ENCODE assay signal across 8 cellular contexts in the genomic region with DNA sequence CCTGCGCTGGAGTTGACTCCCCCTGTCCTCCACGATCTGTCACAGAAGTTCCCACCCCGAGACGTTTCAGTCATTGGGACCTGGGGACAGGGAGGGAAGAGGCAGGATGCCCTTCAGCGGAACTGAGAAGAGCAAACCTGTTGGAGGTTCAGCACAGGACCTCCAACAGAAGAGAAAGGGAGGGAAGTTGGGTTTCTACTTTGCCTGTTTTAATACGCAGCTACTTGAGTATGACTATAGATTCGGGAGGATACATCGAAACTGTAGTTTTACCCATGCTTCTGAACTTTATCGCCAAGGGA. TPM values are rescaled to one million over a fixed set of nuclear protein-coding genes. Genes with fewer than 3 reads are reported as not detected.
DNase-seq lines count a peak whose midpoint lies in the region; ATAC-seq and TF ChIP-seq lines count a peak whose summit lies in the region.

No MANE protein-coding gene starts in this region.

- H3K27ac ChIP-seq in iPS-18a (ENCODE audit: low read length) (peak overlapping the region; percentile 2), stomach (peak overlapping the region; percentile 96 to 99 (median 97))

- H3K27ac Mint-ChIP-seq in activated CD4-positive, alpha-beta memory T cell treated with anti-CD3 and anti-CD28 coated beads for 36 hours = peak overlapping the region; percentile 91

- H3K9me3 ChIP-seq in iPS-18a (ENCODE audit: control insufficient read depth, low read depth, low read length) (no peaks in the 10 kb centered on the region), stomach (no peaks in the 10 kb centered on the region)

- no peak for TF ChIP-seq POLR2A in stomach (IDR thresholded peaks at IDR 0.05)

- H3K36me3 Mint-ChIP-seq in activated CD4-positive, alpha-beta memory T cell treated with anti-CD3 and anti-CD28 coated beads for 36 hours = peaks cover 22% of the 10 kb centered on the region

- CTCF ChIA-PET in activated CD4-positive, alpha-beta memory T cell treated with anti-CD3 and anti-CD28 coated beads for 36 hours (lab: Charles Lee) = interaction anchor here (0.9 to 1.7 kb wide), 5 partner anchors 9 to 335 kb away, joined by 3 to 9 read pairs (median 5); no protein-coding TSS in a partner anchor

- H3K9ac ChIP-seq in iPS-18a (ENCODE audit: low read length) = peak overlapping the region; percentile 97

- peaks cover 21% of the 10 kb centered on the region for H3K4me1 Mint-ChIP-seq in activated CD4-positive, alpha-beta memory T cell treated with anti-CD3 and anti-CD28 coated beads for 36 hours (ENCODE audit: low read depth)

- peaks cover 9% of the 10 kb centered on the region for H3K36me3 ChIP-seq in iPS-18a (ENCODE audit: control insufficient read depth, low read depth, low read length)
- no peaks in the 10 kb centered on the region for H3K36me3 ChIP-seq in stomach

- no peak for TF ChIP-seq EP300 in stomach (IDR thresholded peaks at IDR 0.05)

- ATAC-seq in GM19397 (IDR thresholded peaks at IDR 0.05; ENCODE audit: unreplicated experiment) (peak; percentile 0), GM19324 (IDR thresholded peaks at IDR 0.05; ENCODE audit: low FRiP score, unreplicated experiment) (no peak)

- peaks cover 52% of the 10 kb centered on the region for H3K27me3 ChIP-seq in iPS-18a (ENCODE audit: control insufficient read depth, insufficient read depth, low read length)
- no peaks in the 10 kb centered on the region for H3K27me3 ChIP-seq in stomach

- POLR2A ChIA-PET in activated CD4-positive, alpha-beta memory T cell treated with anti-CD3 and anti-CD28 coated beads for 36 hours (lab: Charles Lee) = interaction anchor here (0.6 to 5.4 kb wide), 9 partner anchors 8 to 315 kb away, joined by 3 to 59 read pairs (median 8); a partner anchor contains a TSS

- H3K27me3 Mint-ChIP-seq in activated CD4-positive, alpha-beta memory T cell treated with anti-CD3 and anti-CD28 coated beads for 36 hours = peaks cover 2% of the 10 kb centered on the region

- H3K4me3 Mint-ChIP-seq in activated CD4-positive, alpha-beta memory T cell treated with anti-CD3 and anti-CD28 coated beads for 36 hours = peak overlapping the region; percentile 92

- 6 to 21% (median 9%) methylated on average over 9 of the region's 9 CpGs for WGBS in stomach, 5 donors

- TF ChIP-seq CTCF in stomach (IDR thresholded peaks at IDR 0.05) = no peak

- H3K4me3 ChIP-seq in iPS-18a (ENCODE audit: low read length) (peak overlapping the region; percentile 97), stomach (peak overlapping the region; percentile 72 to 85 (median 76))

- in situ Hi-C loops in ACHN (cut with HindIII; ENCODE audit: low pct_ligation_motif_present, low pct_unique_long_range_greater_than_20kb, low sequenced_read_pairs) = no loop called here

- DNase-seq in ACHN = peak; percentile 50
- DNase-seq in activated CD4-positive, alpha-beta memory T cell treated with anti-CD3 and anti-CD28 coated beads for 36 hours = no peak
- DNase-seq in stomach = no peak
- DNase-seq in HK-2 (ENCODE audit: unreplicated experiment) = no peak
- DNase-seq in NCI-H187 (lab: John Stamatoyannopoulos, UW) = no peak

- no peaks in the 10 kb centered on the region for H3K9me3 Mint-ChIP-seq in activated CD4-positive, alpha-beta memory T cell treated with anti-CD3 and anti-CD28 coated beads for 36 hours

- H3K4me1 ChIP-seq in iPS-18a (ENCODE audit: control insufficient read depth, low read depth, low read length) = peaks cover 30% of the 10 kb centered on the region
- H3K4me1 ChIP-seq in stomach = peaks cover 10 to 46% (median 28%) of the 10 kb centered on the region in 4 donors

- intact Hi-C loops in activated CD4-positive, alpha-beta memory T cell treated with anti-CD3 and anti-CD28 coated beads for 36 hours (cut with micrococcal nuclease) = loop anchor here (1.0 to 10.0 kb wide), 6 partner anchors 72 to 1212 kb away; a partner anchor contains a TSS
- intact Hi-C loops in stomach (cut with DNase I; ENCODE audit: low total_unique reads) = no loop called here

RNA-seq across cellular contexts. Expression of a gene that starts 2.3 kb away (rescaled TPM):
- total RNA-seq in activated CD4-positive, alpha-beta memory T cell treated with anti-CD3 and anti-CD28 coated beads for 36 hours = 10 to 100 TPM; 86.7 to 87.9 TPM
- 100 to 1,000 TPM in 1 of 5 donors, 10 to 100 TPM in 4; 27.5 to 105 (median 30.7) TPM for total RNA-seq in stomach
- 10 to 100 TPM; 11.3 to 16.5 (median 14.8) TPM for polyA plus RNA-seq in stomach
